Comparison of ENCODE assay signal across 19 cellular contexts in the genomic region with DNA sequence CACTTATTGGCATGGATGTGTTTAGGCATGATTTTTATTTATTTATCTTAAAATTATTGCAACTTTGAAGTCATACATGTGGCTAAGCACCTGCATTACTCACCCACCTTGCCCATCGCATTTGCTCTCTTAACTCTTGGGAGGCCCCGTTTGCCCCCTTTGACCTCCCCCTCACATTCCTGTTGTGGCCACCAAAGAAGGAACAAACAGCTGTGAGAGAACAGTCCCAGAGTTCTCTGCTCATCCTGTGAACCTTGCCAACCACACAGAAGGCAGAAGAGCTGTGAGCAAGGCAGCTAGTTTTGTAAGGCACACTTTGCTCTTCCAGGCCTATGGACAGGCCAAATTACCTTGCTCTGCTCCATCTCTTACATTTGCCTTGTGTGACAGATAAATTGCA. TPM values are rescaled to one million over a fixed set of nuclear protein-coding genes. Genes with fewer than 3 reads are reported as not detected.
DNase-seq lines count a peak whose midpoint lies in the region; ATAC-seq lines count a peak whose summit lies in the region.
"Had no signal": no experiment of that assay in that cellular context is flagged by ENCODE, and none has a peak within 500 bp of the region (broad histone marks: within the 10 kb centered on the region; RNA-seq: fewer than 3 reads in every experiment).

No MANE protein-coding gene starts in this region.

- intact Hi-C loops in Right ventricle myocardium superior (cut with DNase I) (no loop called here), right cardiac atrium (cut with DNase I) (no loop called here)
- intact Hi-C loops in dendritic cell treated with granulocyte-macrophage colony-stimulating factor and Interleukin-4, amounts not matched to agents 40 ng/mL and 50 ng/mL, for 4 days (cut with micrococcal nuclease), result loop anchor here (2.0 kb wide), 1 partner anchor 16 kb away; no protein-coding TSS in a partner anchor

- peak overlapping the region; percentile 46 for H3K27ac Mint-ChIP-seq in dendritic cell treated with granulocyte-macrophage colony-stimulating factor and Interleukin-4, amounts not matched to agents 40 ng/mL and 50 ng/mL, for 4 days
- H3K27ac Mint-ChIP-seq: H9 had no signal

- H3K27ac ChIP-seq in right cardiac atrium (ENCODE audit: low read length), result no peak overlapping the region
- peak overlapping the region; percentile 59 for H3K27ac ChIP-seq in thymus (ENCODE audit: low read depth)
- H3K27ac ChIP-seq: A549 had no signal

- H3K27me3 ChIP-seq in right cardiac atrium (ENCODE audit: control insufficient read depth, insufficient read depth) (no peaks in the 10 kb centered on the region), thymus (ENCODE audit: control insufficient read depth, insufficient read depth) (no peaks in the 10 kb centered on the region)
- H3K27me3 ChIP-seq: BLaER1 treated with 17β-estradiol and CSF1 and Interleukin-3, amounts not matched to agents 10 nM and 100 nM had no signal

- peak; percentile 45 for ATAC-seq in Right ventricle myocardium superior (ENCODE audit: poor library complexity)
- ATAC-seq in right cardiac atrium, result no peak
- ATAC-seq in GM19023 (IDR thresholded peaks at IDR 0.05; ENCODE audit: unreplicated experiment), result no peak
- ATAC-seq in GM18511 (IDR thresholded peaks at IDR 0.05; ENCODE audit: unreplicated experiment), result no peak
- ATAC-seq: A549 had no signal

- H3K36me3 ChIP-seq in thymus (ENCODE audit: control insufficient read depth, insufficient read depth), result no peaks in the 10 kb centered on the region

- H3K9me3 ChIP-seq in right cardiac atrium (ENCODE audit: control insufficient read depth, low read length) (no peaks in the 10 kb centered on the region), thymus (ENCODE audit: control insufficient read depth) (no peaks in the 10 kb centered on the region)
- H3K9me3 ChIP-seq: A549 had no signal

- no peak overlapping the region for H3K4me3 Mint-ChIP-seq in dendritic cell treated with granulocyte-macrophage colony-stimulating factor and Interleukin-4, amounts not matched to agents 40 ng/mL and 50 ng/mL, for 4 days
- H3K4me3 Mint-ChIP-seq: H9 had no signal

- H3K4me1 Mint-ChIP-seq in dendritic cell treated with granulocyte-macrophage colony-stimulating factor and Interleukin-4, amounts not matched to agents 40 ng/mL and 50 ng/mL, for 4 days (ENCODE audit: low read depth), result peaks cover 57% of the 10 kb centered on the region

- peaks cover 11% of the 10 kb centered on the region for H3K9me3 Mint-ChIP-seq in dendritic cell treated with granulocyte-macrophage colony-stimulating factor and Interleukin-4, amounts not matched to agents 40 ng/mL and 50 ng/mL, for 4 days

- no peak overlapping the region for H3K4me3 ChIP-seq in right cardiac atrium (ENCODE audit: low read length)
- no peak overlapping the region for H3K4me3 ChIP-seq in thymus (ENCODE audit: low read length)
- H3K4me3 ChIP-seq: A549; BLaER1 treated with 17β-estradiol and CSF1 and Interleukin-3, amounts not matched to agents 10 nM and 100 nM had no signal

- 62% methylated on average over 2 of the region's 2 CpGs for WGBS in right cardiac atrium
- 9% methylated on average over 2 of the region's 2 CpGs for WGBS in thymus

- H3K36me3 Mint-ChIP-seq in dendritic cell treated with granulocyte-macrophage colony-stimulating factor and Interleukin-4, amounts not matched to agents 40 ng/mL and 50 ng/mL, for 4 days (ENCODE audit: low read depth), result peaks cover 6% of the 10 kb centered on the region

- H3K27me3 Mint-ChIP-seq in dendritic cell treated with granulocyte-macrophage colony-stimulating factor and Interleukin-4, amounts not matched to agents 40 ng/mL and 50 ng/mL, for 4 days, result no peaks in the 10 kb centered on the region

- no peaks in the 10 kb centered on the region for H3K4me1 ChIP-seq in right cardiac atrium (ENCODE audit: control insufficient read depth, insufficient read depth, low read length)
- H3K4me1 ChIP-seq in thymus (ENCODE audit: control insufficient read depth, insufficient read depth, low read length), result peaks cover 11% of the 10 kb centered on the region

- DNase-seq in Right ventricle myocardium superior (no peak), right cardiac atrium (no peak), MV-4-11 (lab: John Stamatoyannopoulos, UW) (peak; percentile 19), GF-D8 (lab: John Stamatoyannopoulos, UW) (no peak)
- DNase-seq: DMS 273 treated with DMSO at 0.1 percent for 48 hours, EL, H9, NCI-H1092 treated with DMSO at 0.1 percent for 48 hours, NCI-H2081 treated with DMSO at 0.1 percent for 48 hours, NCI-H510A, SIG-M5 had no signal

RNA-seq across cellular contexts. Expression of gene FGL2, which starts 23.6 kb away (rescaled TPM):
- 11.5 TPM for total RNA-seq in Right ventricle myocardium superior
- total RNA-seq in right cardiac atrium, result 10 to 100 TPM; 28.0 to 31.2 (median 29.8) TPM
- polyA plus RNA-seq in right cardiac atrium, result 8.3 TPM
- polyA plus RNA-seq in thymus, result 23.2 TPM
- total RNA-seq: H9, HT1080, M059J had no signal
- polyA plus RNA-seq: A549 had no signal
